In genomic region chr3:46825450-46825849, GRCh38 we compare ENCODE assay signal across 36 cellular contexts. TPM values are rescaled to one million over a fixed set of nuclear protein-coding genes. Genes with fewer than 3 reads are reported as not detected.
"Had no signal": no experiment of that assay in that cellular context is flagged by ENCODE, and none has a peak within 500 bp of the region (broad histone marks: within the 10 kb centered on the region; RNA-seq: fewer than 3 reads in every experiment).

No MANE protein-coding gene starts in this region.

- H3K4me1 ChIP-seq: adrenal gland, ascending aorta, breast epithelium, colonic mucosa had no signal

- H3K9me3 ChIP-seq: adrenal gland, breast epithelium, colonic mucosa had no signal

- H3K27ac Mint-ChIP-seq: activated B cell treated with CpG ODN at 0.5 μM for 24 hours; activated CD4-positive, alpha-beta memory T cell treated with anti-CD3 and anti-CD28 coated beads for 36 hours; activated CD4-positive, alpha-beta T cell treated with anti-CD3 and anti-CD28 coated beads for 36 hours; activated CD4-positive, alpha-beta T cell treated with anti-CD3 and anti-CD28 coated beads, Interleukin-2, amount 10 ng/mL, durations not matched to agents 24 days and 14 days; activated CD8-positive, alpha-beta memory T cell treated with anti-CD3 and anti-CD28 coated beads, Interleukin-2, amount 10 ng/mL, durations not matched to agents 7 days and 5 days; activated CD8-positive, alpha-beta T cell treated with anti-CD3 and anti-CD28 coated beads, Interleukin-2, amount 10 ng/mL, durations not matched to agents 7 days and 5 days; activated naive CD4-positive, alpha-beta T cell treated with anti-CD3 and anti-CD28 coated beads for 36 hours; activated naive CD4-positive, alpha-beta T cell treated with anti-CD3 and anti-CD28 coated beads, Interleukin-2, amount 50 U/mL, for 24 hours; activated naive CD8-positive, alpha-beta T cell treated with anti-CD3 and anti-CD28 coated beads for 36 hours; activated naive CD8-positive, alpha-beta T cell treated with anti-CD3 and anti-CD28 coated beads, Interleukin-2, amount 50 U/mL, for 24 hours; activated T-helper 1 cell treated with anti-CD3 and anti-CD28 coated beads, Interleukin-12 subunit alpha, Interleukin-12 subunit beta, Interleukin-2, Interleukin-4 antibody, amounts not matched to agents 30 ng/mL and 10 ng/mL and 1 ng/mL, durations not matched to agents 14 hours and 24 hours and 36 hours; activated T-helper 2 cell treated with anti-CD3 and anti-CD28 coated beads, Interferon-gamma antibody, Interleukin-2, Interleukin-4, amounts not matched to agents 10 μg/mL and 5 μg/mL and 100 μg/mL, durations not matched to agents 14 hours and 24 hours and 36 hours; brain; T-helper 17 cell; T-helper 2 cell treated with Interferon-gamma antibody and Interleukin-4, amounts not matched to agents 5 μg/mL and 100 μg/mL, for 36 hours had no signal

- H3K4me3 ChIP-seq: adrenal gland, ascending aorta, breast epithelium, cardiac muscle cell, colonic mucosa had no signal

- H3K4me1 Mint-ChIP-seq: activated B cell treated with CpG ODN at 0.5 μM for 24 hours, T-helper 17 cell had no signal

- H3K27ac ChIP-seq: adrenal gland, ascending aorta, breast epithelium, cardiac muscle cell, colonic mucosa, WERI-Rb-1 had no signal

- H3K27me3 ChIP-seq: adrenal gland, ascending aorta, breast epithelium, cardiac muscle cell, colonic mucosa had no signal

- H3K4me3 Mint-ChIP-seq: activated B cell treated with CpG ODN at 0.5 μM for 24 hours; activated CD4-positive, alpha-beta memory T cell treated with anti-CD3 and anti-CD28 coated beads for 36 hours; activated CD4-positive, alpha-beta T cell treated with anti-CD3 and anti-CD28 coated beads for 36 hours; activated CD4-positive, alpha-beta T cell treated with anti-CD3 and anti-CD28 coated beads, Interleukin-2, amount 10 ng/mL, durations not matched to agents 24 days and 14 days; activated CD8-positive, alpha-beta memory T cell treated with anti-CD3 and anti-CD28 coated beads, Interleukin-2, amount 10 ng/mL, durations not matched to agents 7 days and 5 days; activated CD8-positive, alpha-beta T cell treated with anti-CD3 and anti-CD28 coated beads, Interleukin-2, amount 10 ng/mL, durations not matched to agents 7 days and 5 days; activated naive CD4-positive, alpha-beta T cell treated with anti-CD3 and anti-CD28 coated beads for 36 hours; activated naive CD4-positive, alpha-beta T cell treated with anti-CD3 and anti-CD28 coated beads, Interleukin-2, amount 50 U/mL, for 24 hours; activated naive CD8-positive, alpha-beta T cell treated with anti-CD3 and anti-CD28 coated beads for 36 hours; activated naive CD8-positive, alpha-beta T cell treated with anti-CD3 and anti-CD28 coated beads, Interleukin-2, amount 50 U/mL, for 24 hours; activated T-helper 1 cell treated with anti-CD3 and anti-CD28 coated beads, Interleukin-12 subunit alpha, Interleukin-12 subunit beta, Interleukin-2, Interleukin-4 antibody, amounts not matched to agents 30 ng/mL and 10 ng/mL and 1 ng/mL, durations not matched to agents 14 hours and 24 hours and 36 hours; brain; T-helper 17 cell; T-helper 2 cell treated with Interferon-gamma antibody and Interleukin-4, amounts not matched to agents 5 μg/mL and 100 μg/mL, for 36 hours had no signal

- DNase-seq: activated B cell treated with CpG ODN at 0.5 μM for 24 hours; activated CD4-positive, alpha-beta memory T cell treated with anti-CD3 and anti-CD28 coated beads for 36 hours; activated CD4-positive, alpha-beta T cell treated with anti-CD3 and anti-CD28 coated beads for 36 hours; activated CD4-positive, CD25-positive, alpha-beta regulatory T cell treated with anti-CD3 and anti-CD28 coated beads, Interleukin-2, amount 50 U/mL, for 72 hours; activated CD8-positive, alpha-beta memory T cell treated with anti-CD3 and anti-CD28 coated beads, Interleukin-2, amount 10 ng/mL, durations not matched to agents 7 days and 5 days; activated CD8-positive, alpha-beta memory T cell treated with anti-CD3 and anti-CD28 coated beads, Interleukin-2, amount 50 U/mL, for 4 hours; activated CD8-positive, alpha-beta T cell treated with anti-CD3 and anti-CD28 coated beads, Interleukin-2, amount 10 ng/mL, durations not matched to agents 7 days and 5 days; activated effector memory CD4-positive, alpha-beta T cell treated with anti-CD3 and anti-CD28 coated beads, Interleukin-2, amount 50 U/mL, for 16 hours; activated naive CD4-positive, alpha-beta T cell treated with anti-CD3 and anti-CD28 coated beads for 36 hours; activated naive CD8-positive, alpha-beta T cell treated with anti-CD3 and anti-CD28 coated beads for 36 hours; activated naive CD8-positive, alpha-beta T cell treated with anti-CD3 and anti-CD28 coated beads, Interleukin-2, amount 50 U/mL, for 24 hours; activated T-cell treated with anti-CD3 and anti-CD28 coated beads, Interleukin-2, amount 50 U/mL, for 1 hour; activated T-cell treated with anti-CD3 and anti-CD28 coated beads, Interleukin-2, amount 50 U/mL, for 48 hours; adrenal gland; central memory CD4-positive, alpha-beta T cell; cerebellar nuclear complex; colonic mucosa; effector CD8-positive, alpha-beta T cell; foreskin fibroblast; T-helper 1 cell; T-helper 17 cell; T1000; WERI-Rb-1 had no signal

- ATAC-seq: activated CD4-positive, alpha-beta T cell treated with anti-CD3 and anti-CD28 coated beads for 36 hours; activated CD8-positive, alpha-beta memory T cell treated with anti-CD3 and anti-CD28 coated beads, Interleukin-2, amount 10 ng/mL, durations not matched to agents 7 days and 5 days; activated CD8-positive, alpha-beta T cell treated with anti-CD3 and anti-CD28 coated beads, Interleukin-2, amount 10 ng/mL, durations not matched to agents 7 days and 5 days; activated naive CD8-positive, alpha-beta T cell treated with anti-CD3 and anti-CD28 coated beads, Interleukin-2, amount 50 U/mL, for 24 hours; esophagus mucosa; T-helper 17 cell had no signal

- FAIRE-seq: frontal cortex had no signal

- H3K36me3 ChIP-seq: adrenal gland, ascending aorta, breast epithelium, colonic mucosa, WERI-Rb-1 had no signal

- H3K27me3 Mint-ChIP-seq: brain had no signal

RNA-seq across cellular contexts. Expression of gene MYL3, which starts 37.8 kb away (rescaled TPM):
- total RNA-seq: activated B cell treated with CpG ODN at 0.5 μM for 24 hours; activated CD4-positive, alpha-beta memory T cell treated with anti-CD3 and anti-CD28 coated beads for 36 hours; activated CD4-positive, alpha-beta T cell treated with anti-CD3 and anti-CD28 coated beads for 36 hours; activated CD4-positive, alpha-beta T cell treated with anti-CD3 and anti-CD28 coated beads, Interleukin-2, amount 10 ng/mL, durations not matched to agents 24 days and 14 days; activated CD8-positive, alpha-beta memory T cell treated with anti-CD3 and anti-CD28 coated beads for 36 hours; activated CD8-positive, alpha-beta memory T cell treated with anti-CD3 and anti-CD28 coated beads, Interleukin-2, amount 10 ng/mL, durations not matched to agents 7 days and 5 days; activated CD8-positive, alpha-beta T cell treated with anti-CD3 and anti-CD28 coated beads, Interleukin-2, amount 10 ng/mL, durations not matched to agents 7 days and 5 days; activated naive CD4-positive, alpha-beta T cell treated with anti-CD3 and anti-CD28 coated beads for 36 hours; activated naive CD8-positive, alpha-beta T cell treated with anti-CD3 and anti-CD28 coated beads for 36 hours; activated T-helper 1 cell treated with anti-CD3 and anti-CD28 coated beads, Interleukin-12 subunit alpha, Interleukin-12 subunit beta, Interleukin-2, Interleukin-4 antibody, amounts not matched to agents 30 ng/mL and 10 ng/mL and 1 ng/mL, durations not matched to agents 14 hours and 24 hours and 36 hours; activated T-helper 2 cell treated with anti-CD3 and anti-CD28 coated beads, Interferon-gamma antibody, Interleukin-2, Interleukin-4, amounts not matched to agents 10 μg/mL and 5 μg/mL and 100 μg/mL, durations not matched to agents 14 hours and 24 hours and 36 hours; dermis microvascular lymphatic vessel endothelial cell; frontal cortex; T-helper 17 cell had no signal

RNA-seq across cellular contexts. Expression of gene PTH1R, which starts 52.1 kb away (rescaled TPM):
- total RNA-seq: activated B cell treated with CpG ODN at 0.5 μM for 24 hours; activated CD4-positive, alpha-beta memory T cell treated with anti-CD3 and anti-CD28 coated beads for 36 hours; activated CD4-positive, alpha-beta T cell treated with anti-CD3 and anti-CD28 coated beads for 36 hours; activated CD4-positive, alpha-beta T cell treated with anti-CD3 and anti-CD28 coated beads, Interleukin-2, amount 10 ng/mL, durations not matched to agents 24 days and 14 days; activated CD8-positive, alpha-beta memory T cell treated with anti-CD3 and anti-CD28 coated beads for 36 hours; activated CD8-positive, alpha-beta memory T cell treated with anti-CD3 and anti-CD28 coated beads, Interleukin-2, amount 10 ng/mL, durations not matched to agents 7 days and 5 days; activated CD8-positive, alpha-beta T cell treated with anti-CD3 and anti-CD28 coated beads, Interleukin-2, amount 10 ng/mL, durations not matched to agents 7 days and 5 days; activated naive CD4-positive, alpha-beta T cell treated with anti-CD3 and anti-CD28 coated beads for 36 hours; activated naive CD8-positive, alpha-beta T cell treated with anti-CD3 and anti-CD28 coated beads for 36 hours; activated T-helper 1 cell treated with anti-CD3 and anti-CD28 coated beads, Interleukin-12 subunit alpha, Interleukin-12 subunit beta, Interleukin-2, Interleukin-4 antibody, amounts not matched to agents 30 ng/mL and 10 ng/mL and 1 ng/mL, durations not matched to agents 14 hours and 24 hours and 36 hours; activated T-helper 2 cell treated with anti-CD3 and anti-CD28 coated beads, Interferon-gamma antibody, Interleukin-2, Interleukin-4, amounts not matched to agents 10 μg/mL and 5 μg/mL and 100 μg/mL, durations not matched to agents 14 hours and 24 hours and 36 hours; T-helper 17 cell had no signal
